17 cellular contexts compared by ENCODE assay signal in genomic region chr1:3864884-3865283, GRCh38.
"Had no signal": no experiment of that assay in that cellular context is flagged by ENCODE, and none has a peak within 500 bp of the region (broad histone marks: within the 10 kb centered on the region; RNA-seq: fewer than 3 reads in every experiment).

No MANE protein-coding gene starts in this region.

- DNase-seq: activated CD4-positive, alpha-beta T cell treated with anti-CD3 and anti-CD28 coated beads for 1 hour; activated CD8-positive, alpha-beta memory T cell treated with anti-CD3 and anti-CD28 coated beads for 24 hours; activated CD8-positive, alpha-beta memory T cell treated with anti-CD3 and anti-CD28 coated beads, Interleukin-2, amount 50 U/mL, for 48 hours; activated gamma-delta T cell treated with Interleukin-2 at 50 U/mL for 16 hours; activated naive CD8-positive, alpha-beta T cell treated with anti-CD3 and anti-CD28 coated beads for 36 hours; amniotic stem cell; effector memory CD8-positive, alpha-beta T cell; foreskin keratinocyte; kidney; left ventricle myocardium superior; stimulated activated CD4-positive, alpha-beta T cell treated with anti-CD3 and anti-CD28 coated beads, Interleukin-2, amount 100 ng/mL, for 24 hours; transverse colon; uterus had no signal

- H3K4me1 ChIP-seq: foreskin keratinocyte, right atrium auricular region, suprapubic skin, transverse colon, uterus had no signal

- H3K36me3 ChIP-seq: cardiac muscle cell, transverse colon, uterus had no signal

- H3K9me3 ChIP-seq: right atrium auricular region, suprapubic skin, transverse colon, uterus had no signal

- H3K27ac ChIP-seq: cardiac muscle cell, foreskin keratinocyte, right atrium auricular region, suprapubic skin, transverse colon, uterus, VCaP had no signal

- H3K4me3 ChIP-seq: cardiac muscle cell, right atrium auricular region, suprapubic skin, transverse colon, uterus had no signal

- ATAC-seq: effector memory CD8-positive, alpha-beta T cell; foreskin keratinocyte; left ventricle myocardium superior had no signal

- H3K27me3 ChIP-seq: cardiac muscle cell, foreskin keratinocyte, right atrium auricular region, suprapubic skin, transverse colon, uterus had no signal
